ENCODE assay signal across 19 cellular contexts in genomic region chr1:53142226-53142853, GRCh38. TPM values are rescaled to one million over a fixed set of nuclear protein-coding genes. Genes with fewer than 3 reads are reported as not detected.
DNase-seq lines count a peak whose midpoint lies in the region; ATAC-seq, FAIRE-seq and TF ChIP-seq lines count a peak whose summit lies in the region.
"Had no signal": no experiment of that assay in that cellular context is flagged by ENCODE, and none has a peak within 500 bp of the region (broad histone marks: within the 10 kb centered on the region; RNA-seq: fewer than 3 reads in every experiment).

Gene SLC1A7 (minus strand): TSS chr1:53142638. CDS start chr1:53142449, 189 bp downstream.

- no peak for TF ChIP-seq CTCF in A549 (IDR thresholded peaks at IDR 0.05)
- no peak for TF ChIP-seq CTCF in gastroesophageal sphincter (IDR thresholded peaks at IDR 0.05)
- no peak for TF ChIP-seq CTCF in hepatocyte (IDR thresholded peaks at IDR 0.05; ENCODE audit: poor library complexity)

- no peak for TF ChIP-seq EP300 in A549 (IDR thresholded peaks at IDR 0.05)
- no peak for TF ChIP-seq EP300 in gastroesophageal sphincter (IDR thresholded peaks at IDR 0.05)

- 93% methylated on average over 10 of the region's 21 CpGs for WGBS in A549 (ENCODE audit: missing lambda C conversion rate)
- WGBS in gastroesophageal sphincter (ENCODE audit: low coverage in 1 of 2), 2 donors = 88% methylated on average over 4 of the region's 21 CpGs; no CpG with 5 or more reads in 1 of the 2 donors
- no CpG with 5 or more reads among the region's 21 CpGs for WGBS in neuronal stem cell (ENCODE audit: extremely low coverage in 2 of 2, insufficient read length in 2 of 2, insufficient replicate concordance in 1 of 2), 2 donors
- 92% methylated on average over 21 of the region's 21 CpGs for WGBS in hepatocyte (ENCODE audit: low lambda C conversion rate, missing lambda C conversion rate)

- H3K36me3 ChIP-seq in SJSA1 (no peaks in the 10 kb centered on the region), gastroesophageal sphincter (no peaks in the 10 kb centered on the region), neuronal stem cell (replicated peaks in 1 of 2; ENCODE audit: control insufficient read depth in 2 of 2, insufficient read depth in 2 of 2, low read length in 2 of 2) (no peaks in the 10 kb centered on the region), hepatocyte (replicated peaks; ENCODE audit: insufficient read depth, low read depth) (no peaks in the 10 kb centered on the region)
- H3K36me3 ChIP-seq: Peyer's patch had no signal

- H3K4me2 ChIP-seq in A549 (no peak within 1 kb of the TSS), neuronal stem cell (ENCODE audit: insufficient read depth, low read length, poor library complexity, severe bottlenecking) (no peak within 1 kb of the TSS), hepatocyte (no peak within 1 kb of the TSS)

- peak within 1 kb of the TSS; percentile 9 for H2BK15ac ChIP-seq in neuronal stem cell (ENCODE audit: low read length)

- no peaks in the 10 kb centered on the region for H3K9me2 ChIP-seq in hepatocyte (replicated peaks; ENCODE audit: insufficient read depth)

- no peak within 1 kb of the TSS for H3K4ac ChIP-seq in neuronal stem cell (ENCODE audit: low read length)

- H2AFZ ChIP-seq in neuronal stem cell (ENCODE audit: low read length) = peak within 1 kb of the TSS; percentile 17
- H2AFZ ChIP-seq in hepatocyte = no peak within 1 kb of the TSS

- no peak within 1 kb of the TSS for H2BK5ac ChIP-seq in neuronal stem cell (ENCODE audit: low read length)

- no peaks in the 10 kb centered on the region for H4K20me1 ChIP-seq in hepatocyte (ENCODE audit: insufficient read depth, poor library complexity, severe bottlenecking)

- H4K8ac ChIP-seq in neuronal stem cell (ENCODE audit: low read depth, low read length) = no peak within 1 kb of the TSS

- no peak within 1 kb of the TSS for H3K14ac ChIP-seq in neuronal stem cell (ENCODE audit: low read length)

- no peak within 1 kb of the TSS for H3K9ac ChIP-seq in neuronal stem cell (ENCODE audit: low read depth, low read length, poor library complexity)

- DNase-seq in A549 (ENCODE audit: low read depth in 1 of 2, low spot score in 1 of 2) (no peak), SJSA1 (ENCODE audit: low read depth in 1 of 2, low spot score in 2 of 2) (no peak), neuronal stem cell (ENCODE audit: low spot score) (no peak), hepatocyte (ENCODE audit: low spot score) (no peak), NCI-H1417 treated with DMSO at 0.1 percent for 48 hours (lab: John Stamatoyannopoulos, UW) (no peak), NCI-H226 (no peak)
- DNase-seq in activated CD4-positive, alpha-beta T cell treated with anti-CD3 and anti-CD28 coated beads, Interleukin-2, amount 50 U/mL, for 48 hours = no peak
- DNase-seq: 8988T, C1 segment of cervical spinal cord, HCEC 1CT, NCI-H1048, NCI-H1694 treated with DMSO at 0.1 percent for 48 hours, NCI-H446, NCI-H774, Right ventricle myocardium superior had no signal

- H3K9me3 ChIP-seq in A549 = peaks cover 9% of the 10 kb centered on the region; the same call in 1 of the 3 replicates
- H3K9me3 ChIP-seq in SJSA1 (replicated peaks) = peaks cover 7% of the 10 kb centered on the region
- H3K9me3 ChIP-seq in gastroesophageal sphincter = peaks cover 0 to 3% (median 0%) of the 10 kb centered on the region in 3 donors
- H3K9me3 ChIP-seq in neuronal stem cell (replicated peaks in 1 of 2; ENCODE audit: control insufficient read depth in 2 of 2, insufficient read depth in 1 of 2, low read depth in 1 of 2, low read length in 2 of 2) = peaks cover 4 to 7% of the 10 kb centered on the region in 2 donors
- peaks cover 6% of the 10 kb centered on the region for H3K9me3 ChIP-seq in hepatocyte (ENCODE audit: low read depth)

- no peak for TF ChIP-seq RAD21 in A549 (conservative IDR thresholded peaks at IDR 0.05 in 1 of 2, IDR thresholded peaks at IDR 0.05 in 1 of 2)

- peak within 1 kb of the TSS; percentile 45 for H3K18ac ChIP-seq in neuronal stem cell (ENCODE audit: low read length)

- H3K27me3 ChIP-seq in SJSA1 (replicated peaks) (no peaks in the 10 kb centered on the region), gastroesophageal sphincter (no peaks in the 10 kb centered on the region), neuronal stem cell (ENCODE audit: control insufficient read depth in 3 of 3, insufficient read depth in 3 of 3, low read depth in 1 of 3, low read length in 3 of 3) (peaks cover 0 to 32% (median 0%) of the 10 kb centered on the region in 3 experiments), hepatocyte (no peaks in the 10 kb centered on the region)
- H3K27me3 ChIP-seq: Peyer's patch had no signal

- no peaks in the 10 kb centered on the region for H3K79me1 ChIP-seq in neuronal stem cell (ENCODE audit: low read depth, low read length)

- H3K79me2 ChIP-seq in hepatocyte = no peaks in the 10 kb centered on the region

- peak within 1 kb of the TSS; percentile 4 for H2BK120ac ChIP-seq in neuronal stem cell (ENCODE audit: low read depth, low read length)

- H2AK5ac ChIP-seq in neuronal stem cell (ENCODE audit: low read depth, low read length) = peak within 1 kb of the TSS; percentile 76

- ATAC-seq in A549 (no peak), gastroesophageal sphincter (no peak)

- H3K4me1 ChIP-seq in A549 = peaks cover 52% of the 10 kb centered on the region
- peaks cover 46% of the 10 kb centered on the region for H3K4me1 ChIP-seq in SJSA1 (replicated peaks)
- peaks cover 0 to 47% (median 14%) of the 10 kb centered on the region in 3 donors for H3K4me1 ChIP-seq in gastroesophageal sphincter
- H3K4me1 ChIP-seq in neuronal stem cell (ENCODE audit: control insufficient read depth in 2 of 2, insufficient read depth in 1 of 2, low read depth in 1 of 2, low read length in 2 of 2) = peaks cover 0 to 8% of the 10 kb centered on the region in 2 donors
- peaks cover 21% of the 10 kb centered on the region for H3K4me1 ChIP-seq in hepatocyte (ENCODE audit: insufficient read depth)

- CTCF ChIA-PET in A549 (lab: Yijun Ruan, JAX) = interaction anchor here (1.5 kb wide), 1 partner anchor 10 kb away, joined by 3 read pairs; no protein-coding TSS in a partner anchor

- peak within 1 kb of the TSS; percentile 94 to 96; a peak in 4 of 6 replicates for H3K27ac ChIP-seq in A549
- no peak within 1 kb of the TSS for H3K27ac ChIP-seq in SJSA1
- peak within 1 kb of the TSS in 3 of 4 donors; percentile 33 to 61 (median 42) for H3K27ac ChIP-seq in gastroesophageal sphincter
- H3K27ac ChIP-seq in neuronal stem cell (replicated peaks; ENCODE audit: low read length) = no peak within 1 kb of the TSS
- no peak within 1 kb of the TSS for H3K27ac ChIP-seq in hepatocyte
- H3K27ac ChIP-seq: Peyer's patch had no signal

- H4K91ac ChIP-seq in neuronal stem cell (ENCODE audit: low read depth, low read length, poor library complexity) = peak within 1 kb of the TSS; percentile 11

- H3K4me3 ChIP-seq in A549 (no peak within 1 kb of the TSS), SJSA1 (no peak within 1 kb of the TSS), gastroesophageal sphincter (no peak within 1 kb of the TSS), neuronal stem cell (ENCODE audit: low read length in 2 of 2) (no peak within 1 kb of the TSS), hepatocyte (no peak within 1 kb of the TSS)
- H3K4me3 ChIP-seq: Peyer's patch had no signal

- H3K23ac ChIP-seq in neuronal stem cell (ENCODE audit: low read depth, low read length, poor library complexity) = peak within 1 kb of the TSS; percentile 61

- no peak within 1 kb of the TSS for H2BK12ac ChIP-seq in neuronal stem cell (ENCODE audit: low read length)

- no peak for TF ChIP-seq POLR2A in A549 (IDR thresholded peaks at IDR 0.05; ENCODE audit: low read length)
- TF ChIP-seq POLR2A in gastroesophageal sphincter (IDR thresholded peaks at IDR 0.05) = no peak

- no peak for FAIRE-seq in A549 (lab: Jason Lieb, UNC)
- FAIRE-seq: GM18507 had no signal

- POLR2A ChIA-PET in A549 (lab: Yijun Ruan, JAX) = no interaction called here

TF ChIP-seq in A549, 52 proteins besides CTCF, POLR2A, EP300 and RAD21:
- no peak for TF ChIP-seq TFCP2L1 (CRISPR knock-in tag; IDR thresholded peaks at IDR 0.05)

RNA-seq across cellular contexts. Expression of gene SLC1A7, which starts in this region (rescaled TPM):
- polyA plus RNA-seq in A549 (2011; rRNA removed) (0.12 TPM in 2 replicates), A549 (2017; fragmentation: RNase III; extraction: RNeasy Plus Mini Kit Qiagen cat#74134 plus additional on column Dnase treatment) (0.03 to 0.07 TPM (median 0.04 TPM) in 3 replicates), hepatocyte (0.46 TPM in 1 of 2 replicates, not detected in the other)
- polyA plus RNA-seq in A549 (2012; cell fraction: cytosol; rRNA removed) = 0.08 and 0.09 TPM in 2 replicates
- polyA plus RNA-seq in A549 (2012; cell fraction: nucleus; rRNA removed) = 0.24 and 0.25 TPM in 2 replicates
- polyA minus RNA-seq in A549 (2011; rRNA and poly(A)+ RNA removed) = 0.12 TPM in 1 of 2 replicates, not detected in the other
- total RNA-seq in SJSA1 (2014; rRNA removed; shearing (Covaris generic)) = 4.5 and 12.1 TPM in 2 replicates
- total RNA-seq in gastroesophageal sphincter (1 to 10 TPM in 1 of 4 donors, under 1 TPM in 2, not detected in 1; 0.54 to 1.6 (median 0.62) TPM), hepatocyte (not detected in 2 replicates)
- not detected for polyA plus RNA-seq in neuronal stem cell (2013, experiment 1 of 2)
- not detected for polyA plus RNA-seq in neuronal stem cell (2013, experiment 2 of 2)
- total RNA-seq: HT1080 had no signal

Comparison
In these comparisons a context has a peak if more than half of its experiments do, and no peak if none do; other contexts are left out.
1. H3K27ac ChIP-seq: peak in A549 (2 of 2) and gastroesophageal sphincter (3 of 4); none in SJSA1 (single experiment), neuronal stem cell (single experiment) and hepatocyte (single experiment).